20 cellular contexts compared by ENCODE assay signal in the genomic region with DNA sequence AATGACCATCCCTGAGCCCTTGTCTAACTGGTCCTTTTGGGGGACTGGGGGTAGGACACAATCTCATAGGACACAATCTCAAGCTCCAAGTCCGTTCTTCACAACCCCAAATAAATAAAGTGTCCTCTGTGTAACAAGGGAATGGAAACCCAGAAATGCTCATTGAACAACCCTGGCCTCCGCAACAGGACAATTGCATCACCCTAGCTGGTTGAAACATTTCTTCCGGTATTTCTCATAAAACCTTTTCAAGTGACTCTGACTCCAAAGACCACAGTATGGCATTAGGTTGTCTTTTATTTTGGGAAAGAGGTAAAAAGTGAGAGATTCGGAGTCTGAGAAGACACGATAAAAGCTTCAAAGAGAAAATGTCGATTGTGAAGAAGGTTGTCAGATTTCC.
"Had no signal": no experiment of that assay in that cellular context is flagged by ENCODE, and none has a peak within 500 bp of the region (broad histone marks: within the 10 kb centered on the region; RNA-seq: fewer than 3 reads in every experiment).

No MANE protein-coding gene starts in this region.

- ATAC-seq: activated T-helper 17 cell treated with anti-CD3 and anti-CD28 coated beads, Interleukin-2, amount 50 U/mL, for 72 hours; right cardiac atrium; stimulated activated naive CD8-positive, alpha-beta T cell treated with anti-CD3 and anti-CD28 coated beads, Interleukin-15, Interleukin-2, amounts not matched to agents 100 U/mL and 50 U/mL, for 24 hours; upper lobe of right lung had no signal

- H3K4me1 Mint-ChIP-seq: activated naive CD4-positive, alpha-beta T cell treated with anti-CD3 and anti-CD28 coated beads, Interleukin-2, amount 10 ng/mL, durations not matched to agents 7 days and 5 days; activated T-helper 17 cell treated with anti-CD3 and anti-CD28 coated beads, Interleukin-2, amount 50 U/mL, for 72 hours had no signal

- H3K4me3 ChIP-seq: colonic mucosa, esophagus squamous epithelium, skin epidermis, thoracic aorta, upper lobe of right lung had no signal

- H3K27ac Mint-ChIP-seq: activated naive CD4-positive, alpha-beta T cell treated with anti-CD3 and anti-CD28 coated beads, Interleukin-2, amount 10 ng/mL, durations not matched to agents 7 days and 5 days; activated T-helper 17 cell treated with anti-CD3 and anti-CD28 coated beads, Interleukin-2, amount 50 U/mL, for 72 hours; nephron; progenitor cell of endocrine pancreas had no signal

- H3K9me3 Mint-ChIP-seq: activated naive CD4-positive, alpha-beta T cell treated with anti-CD3 and anti-CD28 coated beads, Interleukin-2, amount 10 ng/mL, durations not matched to agents 7 days and 5 days; activated T-helper 17 cell treated with anti-CD3 and anti-CD28 coated beads, Interleukin-2, amount 50 U/mL, for 72 hours; nephron had no signal

- H3K36me3 ChIP-seq: colonic mucosa, esophagus squamous epithelium, thoracic aorta, upper lobe of right lung had no signal

- H3K36me3 Mint-ChIP-seq: activated naive CD4-positive, alpha-beta T cell treated with anti-CD3 and anti-CD28 coated beads, Interleukin-2, amount 10 ng/mL, durations not matched to agents 7 days and 5 days had no signal

- H3K4me3 Mint-ChIP-seq: activated naive CD4-positive, alpha-beta T cell treated with anti-CD3 and anti-CD28 coated beads, Interleukin-2, amount 10 ng/mL, durations not matched to agents 7 days and 5 days; activated T-helper 17 cell treated with anti-CD3 and anti-CD28 coated beads, Interleukin-2, amount 50 U/mL, for 72 hours; nephron had no signal

- DNase-seq: activated CD4-positive, alpha-beta T cell treated with anti-CD3 and anti-CD28 coated beads, Interleukin-2, amount 50 U/mL, for 48 hours; activated CD4-positive, CD25-positive, alpha-beta regulatory T cell treated with anti-CD3 and anti-CD28 coated beads, Interleukin-2, amount 50 U/mL, for 72 hours; activated naive CD4-positive, alpha-beta T cell treated with anti-CD3 and anti-CD28 coated beads, Interleukin-2, amount 10 ng/mL, durations not matched to agents 7 days and 5 days; colonic mucosa; effector CD8-positive, alpha-beta T cell; esophagus squamous epithelium; hippocampal formation; occipital lobe; right cardiac atrium; stimulated activated CD4-positive, alpha-beta T cell treated with anti-CD3 and anti-CD28 coated beads, Interleukin-4, amount 100 ng/mL, for 4 hours; stimulated activated CD8-positive, alpha-beta memory T cell treated with anti-CD3 and anti-CD28 coated beads, Interleukin-4, amount 100 ng/mL, for 48 hours; stimulated activated naive CD8-positive, alpha-beta T cell treated with anti-CD3 and anti-CD28 coated beads, Interleukin-15, Interleukin-2, amounts not matched to agents 100 U/mL and 50 U/mL, for 24 hours; T-helper 1 cell; T1000; upper lobe of right lung had no signal

- H3K4me1 ChIP-seq: colonic mucosa, upper lobe of right lung had no signal

- H3K27me3 ChIP-seq: colonic mucosa had no signal

- H3K27me3 Mint-ChIP-seq: activated naive CD4-positive, alpha-beta T cell treated with anti-CD3 and anti-CD28 coated beads, Interleukin-2, amount 10 ng/mL, durations not matched to agents 7 days and 5 days had no signal

- H3K27ac ChIP-seq: colonic mucosa, esophagus squamous epithelium, skin epidermis, thoracic aorta, upper lobe of right lung had no signal
